1 cellular context compared by ENCODE assay signal in the genomic region with DNA sequence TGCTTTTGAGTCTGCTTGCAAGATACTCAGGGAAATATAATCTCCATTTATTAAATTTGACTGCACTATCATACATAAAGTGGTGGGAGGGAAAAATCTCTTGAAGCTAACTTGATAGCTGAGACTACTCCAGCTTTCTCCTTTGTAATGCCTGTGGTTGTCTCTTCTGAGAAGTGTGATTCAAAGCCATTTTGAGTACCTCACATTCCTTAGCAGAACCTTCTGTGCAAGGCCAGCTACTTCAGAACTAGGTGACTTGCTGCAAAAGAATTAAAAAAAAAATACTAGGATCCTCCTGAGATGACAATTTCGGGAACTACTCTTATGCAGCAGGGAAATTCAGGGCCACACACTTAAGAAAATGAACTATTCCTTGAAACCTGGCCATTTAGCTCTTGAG.
TF ChIP-seq lines count a peak whose summit lies in the region.

No MANE protein-coding gene starts in this region.

TF ChIP-seq in IMR-90, 13 proteins besides CTCF, POLR2A, EP300 and RAD21:
- TF ChIP-seq SMC3 (IDR thresholded peaks at IDR 0.05; ENCODE audit: low read depth, low read length): no peak
- no peak for TF ChIP-seq NFE2L2 (IDR thresholded peaks at IDR 0.05; ENCODE audit: low read depth, low read length)
- TF ChIP-seq RFX5 (IDR thresholded peaks at IDR 0.05; ENCODE audit: low read depth, low read length): no peak
- no peak for TF ChIP-seq MAZ (IDR thresholded peaks at IDR 0.05; ENCODE audit: borderline replicate concordance, low read depth, low read length)
- TF ChIP-seq RCOR1 (IDR thresholded peaks at IDR 0.05; ENCODE audit: insufficient replicate concordance, low read length): no peak
- no peak for TF ChIP-seq FOS (IDR thresholded peaks at IDR 0.05; ENCODE audit: low read depth, low read length)
- TF ChIP-seq CEBPB (IDR thresholded peaks at IDR 0.05; ENCODE audit: low read depth, low read length): no peak
- no peak for TF ChIP-seq MAFK (IDR thresholded peaks at IDR 0.05; ENCODE audit: low read depth, low read length)
- TF ChIP-seq BHLHE40 (IDR thresholded peaks at IDR 0.05; ENCODE audit: low read depth, low read length): no peak
- TF ChIP-seq USF2 (IDR thresholded peaks at IDR 0.05; ENCODE audit: low read depth, low read length): no peak
